13 cellular contexts compared by ENCODE assay signal in the genomic region with DNA sequence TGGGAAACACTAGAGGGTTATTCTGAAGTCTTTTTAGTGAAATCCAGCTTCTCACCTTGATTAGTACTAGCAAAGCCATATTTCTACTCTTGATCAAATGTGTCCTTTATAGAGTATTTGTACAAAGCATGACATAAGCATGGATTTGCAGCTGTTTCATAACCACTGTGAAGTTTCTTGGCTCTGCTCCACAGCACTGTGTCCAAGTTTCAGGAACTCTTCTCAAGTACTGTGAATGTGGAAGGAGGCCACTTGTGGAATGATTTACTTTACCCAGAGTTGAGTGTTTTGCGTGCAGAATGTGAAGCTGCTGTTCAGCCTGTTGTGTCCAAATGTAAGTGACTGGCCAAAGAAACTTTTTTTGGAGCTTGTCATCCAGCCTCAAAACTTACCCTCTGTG. TPM values are rescaled to one million over a fixed set of nuclear protein-coding genes. Genes with fewer than 3 reads are reported as not detected.
DNase-seq lines count a peak whose midpoint lies in the region; ATAC-seq and TF ChIP-seq lines count a peak whose summit lies in the region.
"Had no signal": no experiment of that assay in that cellular context is flagged by ENCODE, and none has a peak within 500 bp of the region (broad histone marks: within the 10 kb centered on the region; RNA-seq: fewer than 3 reads in every experiment).

No MANE protein-coding gene starts in this region.

- TF ChIP-seq POLR2A in body of pancreas (IDR thresholded peaks at IDR 0.05) (no peak), sigmoid colon (IDR thresholded peaks at IDR 0.05) (no peak)

- H3K9me3 Mint-ChIP-seq in CD8-positive, alpha-beta T cell = no peaks in the 10 kb centered on the region
- H3K9me3 Mint-ChIP-seq: endodermal cell, WTC11 had no signal

- TF ChIP-seq CTCF in body of pancreas (IDR thresholded peaks at IDR 0.05) = no peak
- TF ChIP-seq CTCF in sigmoid colon (IDR thresholded peaks at IDR 0.05) = no peak
- no peak for TF ChIP-seq CTCF in CD8-positive, alpha-beta T cell (IDR thresholded peaks at IDR 0.05)

- peak overlapping the region; percentile 17 to 70 (median 54) for H3K27ac ChIP-seq in body of pancreas
- H3K27ac ChIP-seq in sigmoid colon = peak overlapping the region; percentile 12 to 67 (median 52)
- H3K27ac ChIP-seq in CD8-positive, alpha-beta T cell (ENCODE audit: low read depth, low read length) = no peak overlapping the region

- DNase-seq in DMS79 (lab: John Stamatoyannopoulos, UW) (peak; percentile 82), body of pancreas (peak; percentile 84 to 91 (median 90)), inferior parietal cortex (ENCODE audit: extremely low spot score) (peak; percentile 25), sigmoid colon (peak; percentile 96), NCI-H526 treated with DMSO at 0.1 percent for 48 hours (lab: John Stamatoyannopoulos, UW) (no peak)
- no peak for DNase-seq in activated CD4-positive, CD25-positive, alpha-beta regulatory T cell (lab: John Stamatoyannopoulos, UW)
- DNase-seq in CD8-positive, alpha-beta T cell = no peak
- DNase-seq: activated naive CD4-positive, alpha-beta T cell; endodermal cell; NCI-H1105 treated with DMSO at 0.1 percent for 48 hours; OCI-M1 had no signal

- H3K4me3 ChIP-seq in body of pancreas (no peak overlapping the region), sigmoid colon (no peak overlapping the region)
- H3K4me3 ChIP-seq in CD8-positive, alpha-beta T cell (ENCODE audit: low read depth, low read length) = no peak overlapping the region

- 0 to 15% methylated on average over 1 of the region's 1 CpG for WGBS in body of pancreas, 2 donors
- 12 to 39% methylated on average over 1 of the region's 1 CpG for WGBS in sigmoid colon, 2 donors

- H3K36me3 ChIP-seq in body of pancreas (replicated peaks in 1 of 2; ENCODE audit: insufficient read depth in 1 of 2, low read depth in 2 of 2) = no peaks in the 10 kb centered on the region
- H3K36me3 ChIP-seq in sigmoid colon = no peaks in the 10 kb centered on the region
- H3K36me3 ChIP-seq in CD8-positive, alpha-beta T cell (ENCODE audit: insufficient read depth, low read length) = no peaks in the 10 kb centered on the region

- H3K4me1 ChIP-seq in body of pancreas (peaks cover 15% of the 10 kb centered on the region), sigmoid colon (peaks cover 0 to 39% (median 27%) of the 10 kb centered on the region in 4 donors)
- H3K4me1 ChIP-seq in CD8-positive, alpha-beta T cell (ENCODE audit: insufficient read depth, low read length) = peaks cover 27% of the 10 kb centered on the region

- intact Hi-C loops in body of pancreas (cut with DNase I) = no loop called here
- intact Hi-C loops in sigmoid colon (cut with DNase I) = loop anchor here (5.0 to 10.0 kb wide), 4 partner anchors 92 to 320 kb away; a partner anchor contains a TSS
- intact Hi-C loops in CD8-positive, alpha-beta T cell (cut with DNase I, micrococcal nuclease) = loop anchor here (5.0 kb wide), 8 partner anchors 42 to 947 kb away; a partner anchor contains a TSS

- no peaks in the 10 kb centered on the region for H3K9me3 ChIP-seq in body of pancreas
- H3K9me3 ChIP-seq in sigmoid colon = no peaks in the 10 kb centered on the region
- no peaks in the 10 kb centered on the region for H3K9me3 ChIP-seq in CD8-positive, alpha-beta T cell (ENCODE audit: low read length)

- peaks cover 38% of the 10 kb centered on the region for H3K4me1 Mint-ChIP-seq in CD8-positive, alpha-beta T cell (ENCODE audit: low read depth)

- ATAC-seq in body of pancreas = peak; percentile 99
- ATAC-seq in CD8-positive, alpha-beta T cell = no peak
- no peak for ATAC-seq in GM21619 (IDR thresholded peaks at IDR 0.05; ENCODE audit: unreplicated experiment)

- H3K27me3 Mint-ChIP-seq in CD8-positive, alpha-beta T cell (ENCODE audit: low read depth) = no peaks in the 10 kb centered on the region

- H3K4me3 Mint-ChIP-seq in CD8-positive, alpha-beta T cell = no peak overlapping the region
- H3K4me3 Mint-ChIP-seq: endodermal cell, WTC11 had no signal

- no peak overlapping the region for H3K27ac Mint-ChIP-seq in CD8-positive, alpha-beta T cell
- H3K27ac Mint-ChIP-seq: WTC11 had no signal

- POLR2A ChIA-PET in CD8-positive, alpha-beta T cell (lab: Charles Lee) = no interaction called here

- TF ChIP-seq EP300 in sigmoid colon (IDR thresholded peaks at IDR 0.05) = peak in 1 of 4 donors; percentile 67

- no peaks in the 10 kb centered on the region for H3K36me3 Mint-ChIP-seq in CD8-positive, alpha-beta T cell
- H3K36me3 Mint-ChIP-seq: WTC11 had no signal

- H3K27me3 ChIP-seq in body of pancreas (no peaks in the 10 kb centered on the region), sigmoid colon (no peaks in the 10 kb centered on the region)
- H3K27me3 ChIP-seq in CD8-positive, alpha-beta T cell (ENCODE audit: insufficient read depth, low read length) = no peaks in the 10 kb centered on the region

- CTCF ChIA-PET in CD8-positive, alpha-beta T cell (lab: Charles Lee) = interaction anchor here (1.1 to 7.4 kb wide), 12 partner anchors 8 to 330 kb away, joined by 4 to 101 read pairs (median 10); a partner anchor contains a TSS

RNA-seq across cellular contexts. Expression of a gene that starts 16.2 kb away (rescaled TPM):
- total RNA-seq in body of pancreas (10 to 100 TPM; 11.7 to 11.9 TPM), sigmoid colon (10 to 100 TPM; 14.0 to 31.6 (median 27.9) TPM)
- polyA plus RNA-seq in sigmoid colon = 10 to 100 TPM; 16.8 to 21.0 (median 19.1) TPM
- 100 to 1,000 TPM; 137 to 145 TPM for total RNA-seq in CD8-positive, alpha-beta T cell

Comparison
In these comparisons a context has a peak if more than half of its experiments do, and no peak if none do; other contexts are left out.
1. DNase-seq: peak in DMS79 (single experiment), body of pancreas (4 of 4), inferior parietal cortex (single experiment) and sigmoid colon (single experiment); none in activated CD4-positive, CD25-positive, alpha-beta regulatory T cell (0 of 4), NCI-H526 treated with DMSO at 0.1 percent for 48 hours (single experiment) and CD8-positive, alpha-beta T cell (0 of 7).
2. RNA of a gene that starts 16.2 kb away (total RNA-seq): 137 to 145 TPM in CD8-positive, alpha-beta T cell; 14.0 to 31.6 TPM in sigmoid colon and 11.7 to 11.9 TPM in body of pancreas; every median in the first group is over 4 times any median in the second.